15 cellular contexts compared by ENCODE assay signal in genomic region chr4:138868562-138868961, GRCh38.
DNase-seq lines count a peak whose midpoint lies in the region; ATAC-seq and TF ChIP-seq lines count a peak whose summit lies in the region.
"Had no signal": no experiment of that assay in that cellular context is flagged by ENCODE, and none has a peak within 500 bp of the region (broad histone marks: within the 10 kb centered on the region; RNA-seq: fewer than 3 reads in every experiment).

No MANE protein-coding gene starts in this region.

- H3K14ac ChIP-seq in IMR-90 (replicated peaks; ENCODE audit: low read depth, low read length) (peak overlapping the region; percentile 71), mesenchymal stem cell (ENCODE audit: low read length in 2 of 2) (no peak overlapping the region)

- H3K4me3 ChIP-seq in IMR-90 (ENCODE audit: insufficient read depth, low read depth, low read length) (no peak overlapping the region), choroid plexus epithelial cell (ENCODE audit: low read depth, low read length) (no peak overlapping the region), mesenchymal stem cell (ENCODE audit: insufficient read depth in 1 of 2, low read depth in 1 of 2, low read length in 2 of 2) (no peak overlapping the region), stomach (no peak overlapping the region), gastrocnemius medialis (no peak overlapping the region)
- H3K4me3 ChIP-seq: A549, K562 had no signal

- no peaks in the 10 kb centered on the region for H3K9me3 ChIP-seq in IMR-90 (ENCODE audit: control insufficient read depth, insufficient read depth, low read length)
- no peaks in the 10 kb centered on the region for H3K9me3 ChIP-seq in mesenchymal stem cell (ENCODE audit: control insufficient read depth, low read length)
- no peaks in the 10 kb centered on the region for H3K9me3 ChIP-seq in stomach
- H3K9me3 ChIP-seq in gastrocnemius medialis, result no peaks in the 10 kb centered on the region
- H3K9me3 ChIP-seq: A549, SK-N-SH had no signal

- DNase-seq in AG08396 (ENCODE audit: low spot score), result peak; percentile 23
- DNase-seq in IMR-90, result peak; percentile 73
- peak; percentile 75 for DNase-seq in choroid plexus epithelial cell (ENCODE audit: low read depth)
- peak; percentile 80 for DNase-seq in mesenchymal stem cell
- no peak for DNase-seq in stomach
- no peak for DNase-seq in epidermal melanocyte (ENCODE audit: insufficient read length, low spot score)
- no peak for DNase-seq in T-helper 1 cell
- DNase-seq in gastrocnemius medialis, result no peak
- DNase-seq: HCEC 1CT, NCI-H510A treated with DMSO at 0.1 percent for 48 hours, Right ventricle myocardium superior, SK-N-SH had no signal

- H2BK5ac ChIP-seq in IMR-90 (ENCODE audit: low read depth, low read length, poor library complexity, severe bottlenecking) (no peak overlapping the region), mesenchymal stem cell (ENCODE audit: low read depth, low read length, poor library complexity, severe bottlenecking) (no peak overlapping the region)

- H3K9ac ChIP-seq in IMR-90 (ENCODE audit: low read depth, low read length) (peak overlapping the region; percentile 0; the same call in 1 of the 2 replicates), mesenchymal stem cell (ENCODE audit: low read length) (no peak overlapping the region)
- H3K9ac ChIP-seq: SK-N-SH had no signal

- no peaks in the 10 kb centered on the region for H4K20me1 ChIP-seq in IMR-90 (ENCODE audit: insufficient read depth, low read length)

- H2BK15ac ChIP-seq in IMR-90 (ENCODE audit: low read depth, low read length) (peak overlapping the region; percentile 65; the same call in 2 of the 3 replicates), mesenchymal stem cell (ENCODE audit: low read depth, poor library complexity, severe bottlenecking) (no peak overlapping the region)

- no peak for TF ChIP-seq RAD21 in IMR-90 (IDR thresholded peaks at IDR 0.05; ENCODE audit: low read length)

- no peak overlapping the region for H2AK9ac ChIP-seq in IMR-90 (replicated peaks; ENCODE audit: low read depth, low read length, poor library complexity)

- H2AK5ac ChIP-seq in IMR-90 (ENCODE audit: low read depth, low read length), result peak overlapping the region; percentile 83
- H2AK5ac ChIP-seq in mesenchymal stem cell (ENCODE audit: low read length, severe bottlenecking), result no peak overlapping the region

- H3K4me2 ChIP-seq in IMR-90 (ENCODE audit: low read depth, low read length) (no peak overlapping the region), mesenchymal stem cell (ENCODE audit: low read length, poor library complexity, severe bottlenecking) (no peak overlapping the region)
- H3K4me2 ChIP-seq: A549, SK-N-SH had no signal

- peak; percentile 10; the same call in 1 of the 2 replicates for ATAC-seq in IMR-90 (ENCODE audit: low read depth)
- no peak for ATAC-seq in gastrocnemius medialis
- ATAC-seq: A549, K562 had no signal

- no peak overlapping the region; the same call in 1 of the 2 replicates for H3K56ac ChIP-seq in IMR-90 (ENCODE audit: extremely low read depth, insufficient read depth, low read length)

- H4K8ac ChIP-seq in IMR-90 (ENCODE audit: low read depth in 2 of 2, low read length in 2 of 2) (peak overlapping the region; percentile 46 to 54; a peak in 3 of 4 replicates), mesenchymal stem cell (ENCODE audit: low read length) (no peak overlapping the region)

- H3K18ac ChIP-seq in IMR-90 (ENCODE audit: low read depth, low read length), result peak overlapping the region; percentile 66
- H3K18ac ChIP-seq in mesenchymal stem cell (ENCODE audit: low read depth in 1 of 2, low read length in 2 of 2), result no peak overlapping the region

- H3K4ac ChIP-seq in IMR-90 (ENCODE audit: low read depth, low read length), result peak overlapping the region; percentile 79
- H3K4ac ChIP-seq in mesenchymal stem cell (ENCODE audit: low read depth in 1 of 2, low read length in 2 of 2), result no peak overlapping the region

- peak overlapping the region; percentile 14 for H4K5ac ChIP-seq in IMR-90 (ENCODE audit: low read depth, low read length)

- H4K91ac ChIP-seq in IMR-90 (ENCODE audit: insufficient read depth, low read depth, low read length), result peak overlapping the region; percentile 57
- no peak overlapping the region for H4K91ac ChIP-seq in mesenchymal stem cell (ENCODE audit: low read length)

- WGBS in IMR-90 (ENCODE audit: extremely low coverage in 2 of 2, insufficient read length in 1 of 2), 2 experiments, result 13% methylated on average over 3 of the region's 3 CpGs; no CpG with 5 or more reads in 1 of the 2 experiments
- 45% methylated on average over 3 of the region's 3 CpGs for WGBS in mesenchymal stem cell
- WGBS in stomach, 5 donors, result 27 to 53% (median 43%) methylated on average over 3 of the region's 3 CpGs

- peaks cover 12% of the 10 kb centered on the region for H3K4me1 ChIP-seq in IMR-90 (ENCODE audit: control insufficient read depth, insufficient read depth, low read length)
- H3K4me1 ChIP-seq in mesenchymal stem cell (ENCODE audit: control insufficient read depth, insufficient read depth, low read depth, low read length), result peaks cover 5% of the 10 kb centered on the region
- H3K4me1 ChIP-seq in stomach, result peaks cover 0 to 14% (median 4%) of the 10 kb centered on the region in 4 donors
- peaks cover 3 to 6% of the 10 kb centered on the region in 2 donors for H3K4me1 ChIP-seq in gastrocnemius medialis
- H3K4me1 ChIP-seq: A549 had no signal

- H3K27ac ChIP-seq in IMR-90 (ENCODE audit: insufficient read depth, low read length), result peak overlapping the region; percentile 2; the same call in 1 of the 2 replicates
- no peak overlapping the region for H3K27ac ChIP-seq in mesenchymal stem cell (ENCODE audit: low read length, poor library complexity, severe bottlenecking)
- no peak overlapping the region for H3K27ac ChIP-seq in stomach
- no peak overlapping the region for H3K27ac ChIP-seq in gastrocnemius medialis
- H3K27ac ChIP-seq: A549, C4-2B had no signal

- dilution Hi-C loops in IMR-90 (cut with HindIII; ENCODE audit: low sequenced_read_pairs, unreplicated experiment), result no loop called here

- BruUV-seq in IMR-90 (replicated peaks; lab: Mats Ljungman, UMichigan), result no TSS peak

- H3K79me1 ChIP-seq in IMR-90 (ENCODE audit: low read depth in 1 of 2, low read length in 2 of 2), result no peaks in the 10 kb centered on the region
- H3K79me1 ChIP-seq in mesenchymal stem cell (replicated peaks; ENCODE audit: low read length, poor library complexity, severe bottlenecking), result no peaks in the 10 kb centered on the region

- TF ChIP-seq CTCF in IMR-90 (conservative IDR thresholded peaks at IDR 0.05; ENCODE audit: low read depth, low read length) (no peak), choroid plexus epithelial cell (conservative IDR thresholded peaks at IDR 0.05; ENCODE audit: low read depth, low read length) (no peak), stomach (IDR thresholded peaks at IDR 0.05) (no peak), gastrocnemius medialis (IDR thresholded peaks at IDR 0.05 in 4 of 5, conservative IDR thresholded peaks at IDR 0.05 in 1 of 5) (no peak)

- peak overlapping the region; percentile 57 for H2AFZ ChIP-seq in IMR-90 (replicated peaks; ENCODE audit: low read length, poor library complexity)
- no peak overlapping the region for H2AFZ ChIP-seq in mesenchymal stem cell (ENCODE audit: low read depth, low read length)

- CTCF ChIA-PET in IMR-90 (lab: Yijun Ruan, JAX), result no interaction called here

- peak overlapping the region; percentile 72 for H2BK20ac ChIP-seq in IMR-90 (ENCODE audit: low read depth, low read length)

- no peak overlapping the region for H2BK12ac ChIP-seq in mesenchymal stem cell (ENCODE audit: low read length in 2 of 2)

- H3K36me3 ChIP-seq in IMR-90 (ENCODE audit: control insufficient read depth, insufficient read depth, low read length) (no peaks in the 10 kb centered on the region), mesenchymal stem cell (ENCODE audit: control insufficient read depth in 1 of 2, insufficient read depth in 2 of 2, low read depth in 1 of 2, low read length in 2 of 2) (no peaks in the 10 kb centered on the region), stomach (no peaks in the 10 kb centered on the region), gastrocnemius medialis (no peaks in the 10 kb centered on the region)

- intact Hi-C loops in IMR-90 (cut with micrococcal nuclease) (no loop called here), stomach (cut with DNase I; ENCODE audit: low total_unique reads) (no loop called here), gastrocnemius medialis (cut with DNase I; ENCODE audit: low total_unique reads) (no loop called here)

- TF ChIP-seq EP300 in stomach (IDR thresholded peaks at IDR 0.05), result no peak

- H2BK120ac ChIP-seq in IMR-90 (ENCODE audit: low read depth, low read length) (peak overlapping the region; percentile 83), mesenchymal stem cell (ENCODE audit: low read depth, low read length) (no peak overlapping the region)

- in situ Hi-C loops in IMR-90 (cut with MboI; ENCODE audit: low sequenced_read_pairs), result loop anchor here (25.0 kb wide), 1 partner anchor 656 kb away; no protein-coding TSS in a partner anchor
- in situ Hi-C loops in gastrocnemius medialis (cut with MboI; ENCODE audit: low sequenced_read_pairs in 4 of 4), result loop anchor here in 1 of 4 donors (25.0 kb wide), 1 partner anchor 1056 kb away; no protein-coding TSS in a partner anchor

- POLR2A ChIA-PET in IMR-90 (lab: Charles Lee; ENCODE audit: unreplicated experiment), result no interaction called here

- H3K23ac ChIP-seq in IMR-90 (ENCODE audit: low read depth, low read length) (peak overlapping the region; percentile 21; the same call in 1 of the 2 replicates), mesenchymal stem cell (ENCODE audit: low read length in 2 of 2) (no peak overlapping the region)

- H3K27me3 ChIP-seq in IMR-90 (ENCODE audit: control insufficient read depth, insufficient read depth, low read length) (peaks cover 1% of the 10 kb centered on the region), mesenchymal stem cell (ENCODE audit: control insufficient read depth in 1 of 2, insufficient read depth in 1 of 2, low read length in 2 of 2) (peaks cover 0 to 34% of the 10 kb centered on the region in 2 experiments), stomach (no peaks in the 10 kb centered on the region), gastrocnemius medialis (no peaks in the 10 kb centered on the region)

- TF ChIP-seq POLR2A in IMR-90 (IDR thresholded peaks at IDR 0.05; ENCODE audit: low read depth, low read length), result no peak
- no peak for TF ChIP-seq POLR2A in stomach (IDR thresholded peaks at IDR 0.05)
- no peak for TF ChIP-seq POLR2A in gastrocnemius medialis (IDR thresholded peaks at IDR 0.05)

- H3K9me1 ChIP-seq in IMR-90 (ENCODE audit: insufficient read depth, low read length), result peaks cover 11% of the 10 kb centered on the region

TF ChIP-seq in IMR-90, 13 proteins besides CTCF, POLR2A, EP300 and RAD21 (continues in another document):
- no peak for TF ChIP-seq RFX5 (IDR thresholded peaks at IDR 0.05; ENCODE audit: low read depth, low read length)

Comparison
In these comparisons a context has a peak if more than half of its experiments do, and no peak if none do; other contexts are left out.
1. DNase-seq: peak in AG08396 (single experiment), IMR-90 (single experiment), choroid plexus epithelial cell (single experiment) and mesenchymal stem cell (single experiment); none in stomach (single experiment), epidermal melanocyte (single experiment), T-helper 1 cell (0 of 5) and gastrocnemius medialis (0 of 2).